ENCODE assay signal across 12 cellular contexts in genomic region chr6:156949376-156949775, GRCh38.
DNase-seq lines count a peak whose midpoint lies in the region; ATAC-seq, FAIRE-seq and TF ChIP-seq lines count a peak whose summit lies in the region.
"Had no signal": no experiment of that assay in that cellular context is flagged by ENCODE, and none has a peak within 500 bp of the region (broad histone marks: within the 10 kb centered on the region; RNA-seq: fewer than 3 reads in every experiment).

No MANE protein-coding gene starts in this region.

- H3K27me3 ChIP-seq in PC-9 (ENCODE audit: insufficient read depth, low read depth) (no peaks in the 10 kb centered on the region), tibial artery (no peaks in the 10 kb centered on the region)

- H3K4me1 ChIP-seq in PC-9 (replicated peaks; ENCODE audit: insufficient read depth) (peaks cover 54% of the 10 kb centered on the region), tibial artery (peaks cover 0 to 62% (median 29%) of the 10 kb centered on the region in 4 donors)

- H3K9me3 ChIP-seq in PC-9 (ENCODE audit: insufficient read depth, low read depth): no peaks in the 10 kb centered on the region; the same call in 1 of the 2 replicates
- no peaks in the 10 kb centered on the region for H3K9me3 ChIP-seq in tibial artery

- H2AFZ ChIP-seq in PC-9: no peak overlapping the region

- no peaks in the 10 kb centered on the region for H3K27me3 Mint-ChIP-seq in activated naive CD8-positive, alpha-beta T cell treated with anti-CD3 and anti-CD28 coated beads, Interleukin-2, amount 50 U/mL, for 24 hours

- no peak overlapping the region for H3K27ac Mint-ChIP-seq in activated naive CD8-positive, alpha-beta T cell treated with anti-CD3 and anti-CD28 coated beads, Interleukin-2, amount 50 U/mL, for 24 hours

- H3F3A ChIP-seq in PC-9 (ENCODE audit: insufficient read depth, low read depth): peaks cover 25% of the 10 kb centered on the region

- peaks cover 4% of the 10 kb centered on the region; the same call in 1 of the 2 replicates for H4K20me1 ChIP-seq in PC-9 (ENCODE audit: insufficient read depth)

- peak; percentile 94 for ATAC-seq in esophagus mucosa
- no peak for ATAC-seq in activated naive CD8-positive, alpha-beta T cell treated with anti-CD3 and anti-CD28 coated beads, Interleukin-2, amount 50 U/mL, for 24 hours

- H3K4me3 ChIP-seq in PC-9 (peak overlapping the region; percentile 7; the same call in 1 of the 2 replicates), tibial artery (no peak overlapping the region)
- H3K4me3 ChIP-seq: skin epidermis had no signal

- peak; percentile 9 for FAIRE-seq in GM12891 (lab: Jason Lieb, UNC)
- FAIRE-seq: G401.6 had no signal

- H3K36me3 ChIP-seq in PC-9 (ENCODE audit: low read depth) (no peaks in the 10 kb centered on the region), tibial artery (no peaks in the 10 kb centered on the region)

- no peak for TF ChIP-seq CTCF in PC-9 (conservative IDR thresholded peaks at IDR 0.05)
- no peak for TF ChIP-seq CTCF in tibial artery (IDR thresholded peaks at IDR 0.05)

- BruUV-seq in PC-9 (replicated peaks; lab: Mats Ljungman, UMichigan): no TSS peak

- peaks cover 71% of the 10 kb centered on the region for H3K79me2 ChIP-seq in PC-9 (ENCODE audit: low read depth)

- POLR2A ChIA-PET in PC-9 (lab: Charles Lee; ENCODE audit: unreplicated experiment): no interaction called here

- no peak overlapping the region for H3K4me3 Mint-ChIP-seq in activated naive CD8-positive, alpha-beta T cell treated with anti-CD3 and anti-CD28 coated beads, Interleukin-2, amount 50 U/mL, for 24 hours

- H3K4me1 Mint-ChIP-seq in activated naive CD8-positive, alpha-beta T cell treated with anti-CD3 and anti-CD28 coated beads, Interleukin-2, amount 50 U/mL, for 24 hours: peaks cover 55% of the 10 kb centered on the region

- intact Hi-C loops in PC-9 (cut with micrococcal nuclease; ENCODE audit: unreplicated experiment): loop anchor here (1.0 to 10.0 kb wide), 4 partner anchors 33 to 385 kb away; no protein-coding TSS in a partner anchor
- intact Hi-C loops in tibial artery (cut with DNase I; ENCODE audit: low total_unique reads): loop anchor here (10.0 kb wide), 1 partner anchor 155 kb away; no protein-coding TSS in a partner anchor

- no peaks in the 10 kb centered on the region for H3K9me2 ChIP-seq in PC-9 (ENCODE audit: insufficient read depth)

- peaks cover 2% of the 10 kb centered on the region for H3K36me3 Mint-ChIP-seq in activated naive CD8-positive, alpha-beta T cell treated with anti-CD3 and anti-CD28 coated beads, Interleukin-2, amount 50 U/mL, for 24 hours (ENCODE audit: low read depth)

- CTCF ChIA-PET in PC-9 (lab: Charles Lee): no interaction called here

- H3K27ac ChIP-seq in PC-9 (peak overlapping the region; percentile 63), tibial artery (no peak overlapping the region)

- H3K9me3 Mint-ChIP-seq in activated naive CD8-positive, alpha-beta T cell treated with anti-CD3 and anti-CD28 coated beads, Interleukin-2, amount 50 U/mL, for 24 hours: no peaks in the 10 kb centered on the region

- peak overlapping the region; percentile 64 for H3K4me2 ChIP-seq in PC-9

- TF ChIP-seq POLR2A in GM12891 (IDR thresholded peaks at IDR 0.05; ENCODE audit: low read depth, low read length): no peak

- DNase-seq in GM12891 (ENCODE audit: insufficient read length, low spot score) (no peak), PC-9 (peak; percentile 54 to 84), non-pigmented ciliary epithelial cell (ENCODE audit: low read depth) (peak; percentile 67), tibial artery (no peak), DMS153 treated with DMSO at 0.1 percent for 48 hours (lab: John Stamatoyannopoulos, UW; ENCODE audit: unreplicated experiment) (no peak), SHP77 treated with DMSO at 0.1 percent for 48 hours (lab: John Stamatoyannopoulos, UW) (no peak)
- DNase-seq in activated naive CD8-positive, alpha-beta T cell treated with anti-CD3 and anti-CD28 coated beads, Interleukin-2, amount 50 U/mL, for 24 hours: no peak
- DNase-seq: activated CD4-positive, alpha-beta T cell treated with anti-CD3 and anti-CD28 coated beads, Interleukin-2, amount 50 U/mL, for 1 hour; NCI-H524 treated with DMSO at 0.1 percent for 48 hours had no signal

TF ChIP-seq in GM12891, 5 proteins besides CTCF, POLR2A, EP300 and RAD21:
- no peak for TF ChIP-seq POLR2AphosphoS5 (IDR thresholded peaks at IDR 0.05; ENCODE audit: low read depth, low read length)
- no peak for TF ChIP-seq PAX5 (IDR thresholded peaks at IDR 0.05; ENCODE audit: insufficient read depth, low read length, severe bottlenecking)
- no peak for TF ChIP-seq POU2F2 (IDR thresholded peaks at IDR 0.05; ENCODE audit: low read depth, low read length)

Comparison
In these comparisons a context has a peak if more than half of its experiments do, and no peak if none do; other contexts are left out.
1. DNase-seq: peak in PC-9 (2 of 2) and non-pigmented ciliary epithelial cell (single experiment); none in GM12891 (single experiment), tibial artery (0 of 2), activated naive CD8-positive, alpha-beta T cell treated with anti-CD3 and anti-CD28 coated beads, Interleukin-2, amount 50 U/mL, for 24 hours (single experiment), DMS153 treated with DMSO at 0.1 percent for 48 hours (single experiment) and SHP77 treated with DMSO at 0.1 percent for 48 hours (single experiment).